ENCODE assay signal across 8 cellular contexts in genomic region chr9:128321879-128322341, GRCh38. TPM values are rescaled to one million over a fixed set of nuclear protein-coding genes. Genes with fewer than 3 reads are reported as not detected.
DNase-seq lines count a peak whose midpoint lies in the region; ATAC-seq and TF ChIP-seq lines count a peak whose summit lies in the region.

No MANE protein-coding gene starts in this region.

- ATAC-seq in GM21825 (IDR thresholded peaks at IDR 0.05; ENCODE audit: unreplicated experiment): peak; percentile 19
- no peak for ATAC-seq in HG02870 (IDR thresholded peaks at IDR 0.05; ENCODE audit: unreplicated experiment)

- POLR2A ChIA-PET in Caco-2 (lab: Charles Lee): no interaction called here

- peak overlapping the region; percentile 98 for H3K9ac ChIP-seq in SK-N-MC (ENCODE audit: insufficient read length)
- H3K9ac ChIP-seq in smooth muscle cell (ENCODE audit: low read depth): peak overlapping the region; percentile 87

- DNase-seq in Caco-2 (no peak), SK-N-MC (ENCODE audit: low read depth, low spot score) (no peak), glutamatergic neuron (no peak), smooth muscle cell (lab: John Stamatoyannopoulos, UW; ENCODE audit: unreplicated experiment) (no peak), SW480 (ENCODE audit: low spot score) (no peak), NCI-H2107 (lab: John Stamatoyannopoulos, UW) (no peak)

- H3K27ac ChIP-seq in SK-N-MC: no peak overlapping the region
- H3K27ac ChIP-seq in smooth muscle cell (ENCODE audit: low read depth): peak overlapping the region; percentile 86

- peak overlapping the region; percentile 96 for H3K27ac Mint-ChIP-seq in Caco-2 (ENCODE audit: unreplicated experiment)
- H3K27ac Mint-ChIP-seq in glutamatergic neuron (ENCODE audit: unreplicated experiment): peak overlapping the region; percentile 99

- TF ChIP-seq CTCF in Caco-2 (IDR thresholded peaks at IDR 0.05; ENCODE audit: insufficient read depth in 1 of 2, low read depth in 1 of 2, low read length in 1 of 2, severe bottlenecking in 1 of 2, unreplicated experiment in 1 of 2) (no peak), glutamatergic neuron (IDR thresholded peaks at IDR 0.05; ENCODE audit: partially characterized antibody, unreplicated experiment) (no peak), smooth muscle cell (IDR thresholded peaks at IDR 0.05; ENCODE audit: borderline replicate concordance, insufficient read depth, poor library complexity, severe bottlenecking) (no peak)

- H3K36me3 Mint-ChIP-seq in Caco-2 (ENCODE audit: insufficient read depth, unreplicated experiment): peaks cover 30% of the 10 kb centered on the region
- H3K36me3 Mint-ChIP-seq in glutamatergic neuron (ENCODE audit: unreplicated experiment): no peaks in the 10 kb centered on the region

- TSS peak; percentile 69 for BruUV-seq in Caco-2 (replicated peaks; lab: Mats Ljungman, UMichigan)

- H3K36me3 ChIP-seq in Caco-2 (ENCODE audit: control insufficient read depth, insufficient read depth, low read length) (no peaks in the 10 kb centered on the region), SK-N-MC (ENCODE audit: insufficient read depth, low read length) (peaks cover 21% of the 10 kb centered on the region; the same call in 1 of the 2 replicates), smooth muscle cell (ENCODE audit: low read depth) (no peaks in the 10 kb centered on the region)

- H3K4me1 Mint-ChIP-seq in Caco-2 (ENCODE audit: low read depth, unreplicated experiment) (no peaks in the 10 kb centered on the region), glutamatergic neuron (ENCODE audit: low read depth, unreplicated experiment) (no peaks in the 10 kb centered on the region)

- H3K79me2 ChIP-seq in smooth muscle cell (ENCODE audit: low read depth): peaks cover 22% of the 10 kb centered on the region

- H3K9me3 ChIP-seq in Caco-2 (no peaks in the 10 kb centered on the region), SK-N-MC (ENCODE audit: low read depth, low read length) (no peaks in the 10 kb centered on the region), smooth muscle cell (replicated peaks; ENCODE audit: low read depth) (no peaks in the 10 kb centered on the region)

- intact Hi-C loops in Caco-2 (cut with micrococcal nuclease; ENCODE audit: unreplicated experiment): loop anchor here (1.0 kb wide), 1 partner anchor 19 kb away; no protein-coding TSS in a partner anchor

- H4K20me1 ChIP-seq in smooth muscle cell (ENCODE audit: low read depth): no peaks in the 10 kb centered on the region

- H3K4me1 ChIP-seq in Caco-2 (0 out of 2 replicates have a peak, but pooled peaks cover 4% of the 10 kb centered on the region), smooth muscle cell (ENCODE audit: low read depth) (peaks cover 13% of the 10 kb centered on the region)

- H3K4me3 ChIP-seq in Caco-2 (ENCODE audit: low read depth, low read length): peak overlapping the region; percentile 83
- H3K4me3 ChIP-seq in SK-N-MC: peak overlapping the region; percentile 94
- peak overlapping the region; percentile 74 for H3K4me3 ChIP-seq in smooth muscle cell

- H3K4me3 Mint-ChIP-seq in Caco-2 (ENCODE audit: unreplicated experiment): peak overlapping the region; percentile 91
- peak overlapping the region; percentile 100 for H3K4me3 Mint-ChIP-seq in glutamatergic neuron (ENCODE audit: unreplicated experiment)

- H3K9me3 Mint-ChIP-seq in Caco-2 (ENCODE audit: unreplicated experiment) (no peaks in the 10 kb centered on the region), glutamatergic neuron (ENCODE audit: unreplicated experiment) (peaks cover 10% of the 10 kb centered on the region)

- H3F3A ChIP-seq in smooth muscle cell (ENCODE audit: low read depth): no peaks in the 10 kb centered on the region

- peak overlapping the region; percentile 95 for H3K4me2 ChIP-seq in smooth muscle cell

- H3K27me3 ChIP-seq in Caco-2 (replicated peaks; ENCODE audit: control insufficient read depth, insufficient read depth, low read length) (no peaks in the 10 kb centered on the region), smooth muscle cell (ENCODE audit: low read depth) (no peaks in the 10 kb centered on the region)

- H2AFZ ChIP-seq in smooth muscle cell (ENCODE audit: low read depth): peak overlapping the region; percentile 91

- CTCF ChIA-PET in Caco-2 (lab: Charles Lee): no interaction called here

- H3K27me3 Mint-ChIP-seq in Caco-2 (ENCODE audit: insufficient read depth, unreplicated experiment) (no peaks in the 10 kb centered on the region), glutamatergic neuron (ENCODE audit: unreplicated experiment) (peaks cover 3% of the 10 kb centered on the region)

- 5% methylated on average over 16 of the region's 16 CpGs for WGBS in smooth muscle cell (ENCODE audit: low lambda C conversion rate)

RNA-seq across cellular contexts. Expression of gene TRUB2, which starts 0.3 kb away (rescaled TPM):
- total RNA-seq in Caco-2 (2022) (34.1 and 37.4 TPM in 2 replicates), glutamatergic neuron (ENCODE audit: unreplicated experiment) (30.0 TPM), smooth muscle cell (5.2 and 9.0 TPM in 2 replicates)
- 25.1 and 33.2 TPM in 2 replicates for polyA plus RNA-seq in smooth muscle cell

RNA-seq across cellular contexts. Expression of gene COQ4, which starts 0.7 kb away (rescaled TPM):
- total RNA-seq in Caco-2 (2022): 48.9 and 49.5 TPM in 2 replicates
- total RNA-seq in glutamatergic neuron (ENCODE audit: unreplicated experiment): 35.8 TPM
- 16.7 and 23.5 TPM in 2 replicates for total RNA-seq in smooth muscle cell
- 37.5 and 51.0 TPM in 2 replicates for polyA plus RNA-seq in smooth muscle cell

RNA-seq across cellular contexts. Expression of gene SLC27A4, which starts 18.4 kb away (rescaled TPM):
- total RNA-seq in Caco-2 (2022) (21.1 and 22.8 TPM in 2 replicates), glutamatergic neuron (ENCODE audit: unreplicated experiment) (47.3 TPM), smooth muscle cell (6.1 and 10.4 TPM in 2 replicates)
- polyA plus RNA-seq in smooth muscle cell: 10.3 and 16.0 TPM in 2 replicates

RNA-seq across cellular contexts. Expression of gene SWI5, which starts 45.8 kb away (rescaled TPM):
- total RNA-seq in Caco-2 (2022) (18.0 and 19.8 TPM in 2 replicates), glutamatergic neuron (ENCODE audit: unreplicated experiment) (13.7 TPM), smooth muscle cell (41.0 and 47.1 TPM in 2 replicates)
- polyA plus RNA-seq in smooth muscle cell: 71.1 and 77.2 TPM in 2 replicates

RNA-seq across cellular contexts. Expression of gene GOLGA2, which starts 46.1 kb away (rescaled TPM):
- total RNA-seq in Caco-2 (2022) (97.7 and 102 TPM in 2 replicates), glutamatergic neuron (ENCODE audit: unreplicated experiment) (78.3 TPM), smooth muscle cell (99.5 and 101 TPM in 2 replicates)
- 55.4 and 70.1 TPM in 2 replicates for polyA plus RNA-seq in smooth muscle cell
